Comparison of ENCODE assay signal across 2 cellular contexts in genomic region chr15:70627734-70628541, GRCh38.
TF ChIP-seq lines count a peak whose summit lies in the region.

No MANE protein-coding gene starts in this region.

TF ChIP-seq in IMR-90, 13 proteins besides CTCF, POLR2A, EP300 and RAD21:
- no peak for TF ChIP-seq NFE2L2 (IDR thresholded peaks at IDR 0.05; ENCODE audit: low read depth, low read length)
- TF ChIP-seq BHLHE40 (IDR thresholded peaks at IDR 0.05; ENCODE audit: low read depth, low read length) = 0 out of 2 replicates have a peak, but pooled peaks have one; percentile 11
- no peak for TF ChIP-seq RCOR1 (IDR thresholded peaks at IDR 0.05; ENCODE audit: insufficient replicate concordance, low read length)
- TF ChIP-seq CHD1 (IDR thresholded peaks at IDR 0.05; ENCODE audit: low read depth, low read length) = no peak
- TF ChIP-seq MAZ (IDR thresholded peaks at IDR 0.05; ENCODE audit: borderline replicate concordance, low read depth, low read length) = no peak
- TF ChIP-seq USF2 (IDR thresholded peaks at IDR 0.05; ENCODE audit: low read depth, low read length) = no peak
- no peak for TF ChIP-seq MAFK (IDR thresholded peaks at IDR 0.05; ENCODE audit: low read depth, low read length)
- TF ChIP-seq FOS (IDR thresholded peaks at IDR 0.05; ENCODE audit: low read depth, low read length) = no peak

TF ChIP-seq in SK-N-SH treated with all-trans-retinoic acid at 6 μM for 48 hours, 23 proteins besides CTCF, POLR2A, EP300 and RAD21:
- TF ChIP-seq ISL1 (CRISPR knock-in tag; IDR thresholded peaks at IDR 0.05) (peak; percentile 52; the same call in 1 of the 2 replicates), BACH2 (CRISPR knock-in tag; IDR thresholded peaks at IDR 0.05; ENCODE audit: borderline replicate concordance) (no peak)
TF ChIP-seq in SK-N-SH treated with all-trans-retinoic acid at 6 μM for 48 hours: peak in this region for 1.
